21 cellular contexts compared by ENCODE assay signal in the genomic region with DNA sequence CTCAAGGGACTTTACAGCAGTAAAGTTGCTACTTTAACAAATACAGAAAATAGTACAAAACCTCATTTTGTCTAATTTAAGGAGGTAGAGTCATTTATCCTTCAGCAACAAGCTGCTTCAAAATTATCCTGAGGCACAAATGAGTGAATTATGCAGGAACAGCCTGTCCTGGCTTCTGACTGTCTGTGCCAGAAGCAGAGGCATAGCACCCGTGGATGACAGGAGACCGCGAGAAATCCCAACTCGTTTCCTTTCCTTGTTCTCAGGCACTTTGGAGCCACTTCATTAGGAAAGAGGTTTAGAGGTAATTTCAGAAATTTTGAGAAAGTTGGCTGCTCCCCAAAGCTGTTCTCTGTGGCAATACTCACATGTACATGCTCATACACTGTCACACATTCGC.
"Had no signal": no experiment of that assay in that cellular context is flagged by ENCODE, and none has a peak within 500 bp of the region (broad histone marks: within the 10 kb centered on the region; RNA-seq: fewer than 3 reads in every experiment).

No MANE protein-coding gene starts in this region.

- H3K4me3 ChIP-seq: left ventricle myocardium inferior, mucosa of descending colon, pancreas, prostate gland, sigmoid colon, spleen, tibial nerve, uterus had no signal

- H3K36me3 ChIP-seq: left ventricle myocardium inferior, pancreas, prostate gland, sigmoid colon, spleen, tibial nerve, uterus had no signal

- H3K27me3 ChIP-seq: pancreas, sigmoid colon, spleen, tibial nerve, uterus had no signal

- H3K9me3 ChIP-seq: left ventricle myocardium inferior, mucosa of descending colon, pancreas, prostate gland, sigmoid colon, spleen, tibial nerve, uterus had no signal

- FAIRE-seq: islet of Langerhans, kidney, pancreas, small intestine had no signal

- H3K4me1 ChIP-seq: left ventricle myocardium inferior, pancreas, prostate gland, sigmoid colon, spleen, uterus had no signal

- DNase-seq: head of caudate nucleus; hippocampal formation; kidney; left colon; left ventricle myocardium inferior; midbrain; mucosa of descending colon; naive thymus-derived CD4-positive, alpha-beta T cell; pancreas; retina; right cardiac atrium; sigmoid colon; small intestine; spleen; stimulated activated CD4-positive, alpha-beta T cell treated with anti-CD3 and anti-CD28 coated beads, Interleukin-4, amount 100 ng/mL, for 24 hours; stimulated activated naive CD4-positive, alpha-beta T cell; uterus had no signal

- ATAC-seq: left colon; mucosa of descending colon; naive thymus-derived CD4-positive, alpha-beta T cell; pancreas; right cardiac atrium; stimulated activated effector memory CD8-positive, alpha-beta T cell treated with anti-CD3 and anti-CD28 coated beads, Interleukin-12 subunit alpha, Interleukin-12 subunit beta, amount 100 ng/mL, for 72 hours had no signal

- H3K27ac ChIP-seq: left ventricle myocardium inferior, pancreas, prostate gland, sigmoid colon, spleen, tibial nerve, uterus had no signal
